ENCODE assay signal across 11 cellular contexts in genomic region chr19:2524840-2525723, GRCh38. TPM values are rescaled to one million over a fixed set of nuclear protein-coding genes. Genes with fewer than 3 reads are reported as not detected.
DNase-seq lines count a peak whose midpoint lies in the region; ATAC-seq and TF ChIP-seq lines count a peak whose summit lies in the region.
"Had no signal": no experiment of that assay in that cellular context is flagged by ENCODE, and none has a peak within 500 bp of the region (broad histone marks: within the 10 kb centered on the region; RNA-seq: fewer than 3 reads in every experiment).

No MANE protein-coding gene starts in this region.

- no peaks in the 10 kb centered on the region for H3K79me2 ChIP-seq in ACC112 (ENCODE audit: control insufficient read depth, insufficient read depth, low read length, unreplicated experiment)

- H3K27me3 Mint-ChIP-seq in activated T-helper 1 cell treated with anti-CD3 and anti-CD28 coated beads, Interleukin-12 subunit alpha, Interleukin-12 subunit beta, Interleukin-2, Interleukin-4 antibody, amounts not matched to agents 30 ng/mL and 10 ng/mL and 1 ng/mL, durations not matched to agents 14 hours and 24 hours and 36 hours (ENCODE audit: insufficient read depth) = peaks cover 5% of the 10 kb centered on the region

- no peak overlapping the region for H3K27ac Mint-ChIP-seq in activated T-helper 1 cell treated with anti-CD3 and anti-CD28 coated beads, Interleukin-12 subunit alpha, Interleukin-12 subunit beta, Interleukin-2, Interleukin-4 antibody, amounts not matched to agents 30 ng/mL and 10 ng/mL and 1 ng/mL, durations not matched to agents 14 hours and 24 hours and 36 hours
- H3K27ac Mint-ChIP-seq: activated T-helper 2 cell treated with anti-CD3 and anti-CD28 coated beads, Interferon-gamma antibody, Interleukin-2, Interleukin-4, amounts not matched to agents 10 μg/mL and 5 μg/mL and 100 μg/mL, durations not matched to agents 14 hours and 24 hours and 36 hours had no signal

- H3K27me3 ChIP-seq in ACC112 (ENCODE audit: insufficient read depth, low read length) (no peaks in the 10 kb centered on the region), breast epithelium (no peaks in the 10 kb centered on the region), right lobe of liver (no peaks in the 10 kb centered on the region)

- TF ChIP-seq CTCF in breast epithelium (IDR thresholded peaks at IDR 0.05) = no peak
- no peak for TF ChIP-seq CTCF in right lobe of liver (IDR thresholded peaks at IDR 0.05)

- DNase-seq in LHCN-M2 (ENCODE audit: low read depth) = peak; percentile 74
- DNase-seq in breast epithelium (ENCODE audit: low spot score in 2 of 2) = peak in 1 of 2 donors; percentile 63
- peak in 1 of 3 donors; percentile 59 for DNase-seq in right lobe of liver
- no peak for DNase-seq in activated T-helper 1 cell treated with anti-CD3 and anti-CD28 coated beads, Interleukin-12 subunit alpha, Interleukin-12 subunit beta, Interleukin-2, Interleukin-4 antibody, amounts not matched to agents 30 ng/mL and 10 ng/mL and 1 ng/mL, durations not matched to agents 14 hours and 24 hours and 36 hours (ENCODE audit: low spot score)
- DNase-seq in activated CD4-positive, CD25-positive, alpha-beta regulatory T cell treated with anti-CD3 and anti-CD28 coated beads, Interleukin-2, amount 50 U/mL, for 72 hours = no peak
- DNase-seq in activated CD4-positive, alpha-beta T cell treated with anti-CD3 and anti-CD28 coated beads, Interleukin-2, amount 50 U/mL, for 4 hours = no peak
- DNase-seq: DMS153 had no signal

- peaks cover 33% of the 10 kb centered on the region for H3K4me1 ChIP-seq in ACC112 (ENCODE audit: control insufficient read depth, insufficient read depth, low read length, unreplicated experiment)
- H3K4me1 ChIP-seq in breast epithelium = no peaks in the 10 kb centered on the region
- H3K4me1 ChIP-seq in right lobe of liver = peaks cover 0 to 7% (median 0%) of the 10 kb centered on the region in 4 donors

- H3K27ac ChIP-seq in ACC112 (ENCODE audit: low read depth, low read length) (peak overlapping the region; percentile 79), breast epithelium (peak overlapping the region; percentile 40 to 48), right lobe of liver (no peak overlapping the region)

- H3K36me3 ChIP-seq in ACC112 (ENCODE audit: insufficient read depth, low read length) = no peaks in the 10 kb centered on the region
- no peaks in the 10 kb centered on the region for H3K36me3 ChIP-seq in breast epithelium
- no peaks in the 10 kb centered on the region for H3K36me3 ChIP-seq in right lobe of liver

- no peak for TF ChIP-seq POLR2A in breast epithelium (IDR thresholded peaks at IDR 0.05)
- TF ChIP-seq POLR2A in right lobe of liver (IDR thresholded peaks at IDR 0.05) = peak; percentile 40

- H3K36me3 Mint-ChIP-seq in activated T-helper 1 cell treated with anti-CD3 and anti-CD28 coated beads, Interleukin-12 subunit alpha, Interleukin-12 subunit beta, Interleukin-2, Interleukin-4 antibody, amounts not matched to agents 30 ng/mL and 10 ng/mL and 1 ng/mL, durations not matched to agents 14 hours and 24 hours and 36 hours (ENCODE audit: low read depth) = no peaks in the 10 kb centered on the region

- H3K9me3 ChIP-seq in breast epithelium = no peaks in the 10 kb centered on the region
- H3K9me3 ChIP-seq in right lobe of liver = no peaks in the 10 kb centered on the region

- no peak overlapping the region for H3K4me3 Mint-ChIP-seq in activated T-helper 1 cell treated with anti-CD3 and anti-CD28 coated beads, Interleukin-12 subunit alpha, Interleukin-12 subunit beta, Interleukin-2, Interleukin-4 antibody, amounts not matched to agents 30 ng/mL and 10 ng/mL and 1 ng/mL, durations not matched to agents 14 hours and 24 hours and 36 hours

- WGBS in right lobe of liver (ENCODE audit: insufficient coverage, low coverage, low lambda C conversion rate, missing lambda C conversion rate) = 70% methylated on average over 11 of the region's 45 CpGs

- peak; percentile 63 to 86 (median 79) for ATAC-seq in right lobe of liver
- ATAC-seq in GM18511 (IDR thresholded peaks at IDR 0.05; ENCODE audit: unreplicated experiment) = no peak

- no peaks in the 10 kb centered on the region for H3K9me3 Mint-ChIP-seq in activated T-helper 1 cell treated with anti-CD3 and anti-CD28 coated beads, Interleukin-12 subunit alpha, Interleukin-12 subunit beta, Interleukin-2, Interleukin-4 antibody, amounts not matched to agents 30 ng/mL and 10 ng/mL and 1 ng/mL, durations not matched to agents 14 hours and 24 hours and 36 hours
- H3K9me3 Mint-ChIP-seq: activated T-helper 2 cell treated with anti-CD3 and anti-CD28 coated beads, Interferon-gamma antibody, Interleukin-2, Interleukin-4, amounts not matched to agents 10 μg/mL and 5 μg/mL and 100 μg/mL, durations not matched to agents 14 hours and 24 hours and 36 hours; nephron had no signal

- H2AFZ ChIP-seq in ACC112 (ENCODE audit: low read length, unreplicated experiment) = no peak overlapping the region

- intact Hi-C loops in breast epithelium (cut with DNase I; ENCODE audit: low total_unique reads) (loop anchor here (1.0 kb wide), 1 partner anchor 19 kb away; no protein-coding TSS in a partner anchor), right lobe of liver (cut with DNase I) (no loop called here)
- intact Hi-C loops in activated T-helper 1 cell treated with anti-CD3 and anti-CD28 coated beads, Interleukin-12 subunit alpha, Interleukin-12 subunit beta, Interleukin-2, Interleukin-4 antibody, amounts not matched to agents 30 ng/mL and 10 ng/mL and 1 ng/mL, durations not matched to agents 14 hours and 24 hours and 36 hours (cut with micrococcal nuclease) = no loop called here

- no peaks in the 10 kb centered on the region for H3K4me1 Mint-ChIP-seq in activated T-helper 1 cell treated with anti-CD3 and anti-CD28 coated beads, Interleukin-12 subunit alpha, Interleukin-12 subunit beta, Interleukin-2, Interleukin-4 antibody, amounts not matched to agents 30 ng/mL and 10 ng/mL and 1 ng/mL, durations not matched to agents 14 hours and 24 hours and 36 hours (ENCODE audit: low read depth)

- peak overlapping the region; percentile 56 for H3K4me3 ChIP-seq in ACC112 (ENCODE audit: low read depth, low read length)
- H3K4me3 ChIP-seq in breast epithelium = peak overlapping the region; percentile 7 to 44 (median 32)
- H3K4me3 ChIP-seq in right lobe of liver = peak overlapping the region in 1 of 3 donors; percentile 26

RNA-seq across cellular contexts. Expression of gene GADD45B, which starts 49.2 kb away (rescaled TPM):
- total RNA-seq in LHCN-M2 (2014; rRNA removed) = 42.6 and 49.8 TPM in 2 replicates
- polyA plus RNA-seq in LHCN-M2 (2012) = 134 TPM
- 100 to 1,000 TPM; 136 to 301 (median 172) TPM for total RNA-seq in breast epithelium
- 100 to 1,000 TPM in 4 of 6 experiments, 10 to 100 TPM in 2; 39.0 to 176 (median 127) TPM for total RNA-seq in right lobe of liver
- 129 and 132 TPM in 2 replicates for total RNA-seq in activated T-helper 1 cell treated with anti-CD3 and anti-CD28 coated beads, Interleukin-12 subunit alpha, Interleukin-12 subunit beta, Interleukin-2, Interleukin-4 antibody, amounts not matched to agents 30 ng/mL and 10 ng/mL and 1 ng/mL, durations not matched to agents 14 hours and 24 hours and 36 hours

Comparison
In these comparisons a context has a peak if more than half of its experiments do, and no peak if none do; other contexts are left out.
1. H3K27ac ChIP-seq: peak in ACC112 (single experiment) and breast epithelium (2 of 2); none in right lobe of liver (0 of 3).